ENCODE assay signal across 1 cellular context in genomic region chr2:25421746-25422431, GRCh38.
TF ChIP-seq lines count a peak whose summit lies in the region.

No MANE protein-coding gene starts in this region.

TF ChIP-seq in GM12878, 131 proteins besides CTCF, POLR2A, EP300 and RAD21 (continued from another document and continues in another):
- TF ChIP-seq ZNF687 (IDR thresholded peaks at IDR 0.05) = 0 out of 2 replicates have a peak, but pooled peaks have one; percentile 44
- no peak for TF ChIP-seq SREBF1 (IDR thresholded peaks at IDR 0.05; ENCODE audit: low read length)
- TF ChIP-seq SMC3 (IDR thresholded peaks at IDR 0.05; ENCODE audit: borderline replicate concordance, low read length) = no peak
- no peak for TF ChIP-seq CHD4 (IDR thresholded peaks at IDR 0.05)
- TF ChIP-seq BCLAF1 (IDR thresholded peaks at IDR 0.05) = no peak; the same call in 1 of the 2 replicates
- TF ChIP-seq ZNF24 (IDR thresholded peaks at IDR 0.05) = no peak
- TF ChIP-seq, protein P1, sequence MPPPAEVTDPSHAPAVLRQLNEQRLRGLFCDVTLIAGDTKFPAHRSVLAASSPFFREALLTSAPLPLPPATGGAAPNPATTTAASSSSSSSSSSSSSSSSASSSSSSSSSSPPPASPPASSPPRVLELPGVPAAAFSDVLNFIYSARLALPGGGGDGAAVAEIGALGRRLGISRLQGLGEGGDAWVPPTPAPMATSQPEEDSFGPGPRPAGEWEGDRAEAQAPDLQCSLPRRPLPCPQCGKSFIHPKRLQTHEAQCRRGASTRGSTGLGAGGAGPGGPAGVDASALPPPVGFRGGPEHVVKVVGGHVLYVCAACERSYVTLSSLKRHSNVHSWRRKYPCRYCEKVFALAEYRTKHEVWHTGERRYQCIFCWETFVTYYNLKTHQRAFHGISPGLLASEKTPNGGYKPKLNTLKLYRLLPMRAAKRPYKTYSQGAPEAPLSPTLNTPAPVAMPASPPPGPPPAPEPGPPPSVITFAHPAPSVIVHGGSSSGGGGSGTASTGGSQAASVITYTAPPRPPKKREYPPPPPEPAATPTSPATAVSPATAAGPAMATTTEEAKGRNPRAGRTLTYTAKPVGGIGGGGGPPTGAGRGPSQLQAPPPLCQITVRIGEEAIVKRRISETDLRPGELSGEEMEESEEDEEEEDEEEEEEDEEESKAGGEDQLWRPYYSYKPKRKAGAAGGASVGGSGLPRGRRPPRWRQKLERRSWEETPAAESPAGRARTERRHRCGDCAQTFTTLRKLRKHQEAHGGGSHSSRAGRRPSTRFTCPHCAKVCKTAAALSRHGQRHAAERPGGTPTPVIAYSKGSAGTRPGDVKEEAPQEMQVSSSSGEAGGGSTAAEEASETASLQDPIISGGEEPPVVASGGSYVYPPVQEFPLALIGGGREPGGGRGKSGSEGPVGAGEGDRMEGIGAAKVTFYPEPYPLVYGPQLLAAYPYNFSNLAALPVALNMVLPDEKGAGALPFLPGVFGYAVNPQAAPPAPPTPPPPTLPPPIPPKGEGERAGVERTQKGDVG (CRISPR knock-in tag; IDR thresholded peaks at IDR 0.05) = no peak
- no peak for TF ChIP-seq SUPT20H (IDR thresholded peaks at IDR 0.05; ENCODE audit: borderline replicate concordance, control insufficient read depth, low read depth, low read length)
- TF ChIP-seq SRF (IDR thresholded peaks at IDR 0.05; ENCODE audit: low read depth in 2 of 2, low read length in 2 of 2) = no peak
- TF ChIP-seq, protein P2, sequence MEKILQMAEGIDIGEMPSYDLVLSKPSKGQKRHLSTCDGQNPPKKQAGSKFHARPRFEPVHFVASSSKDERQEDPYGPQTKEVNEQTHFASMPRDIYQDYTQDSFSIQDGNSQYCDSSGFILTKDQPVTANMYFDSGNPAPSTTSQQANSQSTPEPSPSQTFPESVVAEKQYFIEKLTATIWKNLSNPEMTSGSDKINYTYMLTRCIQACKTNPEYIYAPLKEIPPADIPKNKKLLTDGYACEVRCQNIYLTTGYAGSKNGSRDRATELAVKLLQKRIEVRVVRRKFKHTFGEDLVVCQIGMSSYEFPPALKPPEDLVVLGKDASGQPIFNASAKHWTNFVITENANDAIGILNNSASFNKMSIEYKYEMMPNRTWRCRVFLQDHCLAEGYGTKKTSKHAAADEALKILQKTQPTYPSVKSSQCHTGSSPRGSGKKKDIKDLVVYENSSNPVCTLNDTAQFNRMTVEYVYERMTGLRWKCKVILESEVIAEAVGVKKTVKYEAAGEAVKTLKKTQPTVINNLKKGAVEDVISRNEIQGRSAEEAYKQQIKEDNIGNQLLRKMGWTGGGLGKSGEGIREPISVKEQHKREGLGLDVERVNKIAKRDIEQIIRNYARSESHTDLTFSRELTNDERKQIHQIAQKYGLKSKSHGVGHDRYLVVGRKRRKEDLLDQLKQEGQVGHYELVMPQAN (conservative IDR thresholded peaks at IDR 0.05) = 0 out of 2 replicates have a peak, but pooled peaks have one; percentile 13
- no peak for TF ChIP-seq ZNF207 (IDR thresholded peaks at IDR 0.05; ENCODE audit: borderline replicate concordance)
- TF ChIP-seq SMAD1 (IDR thresholded peaks at IDR 0.05; ENCODE audit: low read depth, partially characterized antibody) = peak; percentile 41
- TF ChIP-seq BHLHE40 (IDR thresholded peaks at IDR 0.05; ENCODE audit: borderline replicate concordance in 1 of 2, low read depth in 2 of 2, low read length in 1 of 2) = peak; percentile 47 to 53; a peak in 2 of 4 replicates
- TF ChIP-seq BACH1 (IDR thresholded peaks at IDR 0.05; ENCODE audit: borderline replicate concordance) = no peak
- TF ChIP-seq MAX (IDR thresholded peaks at IDR 0.05; ENCODE audit: low read depth, low read length) = no peak
- no peak for TF ChIP-seq RCOR1 (conservative IDR thresholded peaks at IDR 0.05; ENCODE audit: low read depth, low read length)
- no peak for TF ChIP-seq SPI1 (IDR thresholded peaks at IDR 0.05; ENCODE audit: borderline replicate concordance, insufficient read depth, low read depth, low read length)
- no peak for TF ChIP-seq STAT3 (IDR thresholded peaks at IDR 0.05; ENCODE audit: low read depth, low read length)
- TF ChIP-seq MTA2 (IDR thresholded peaks at IDR 0.05; ENCODE audit: low read depth) = peak; percentile 57; the same call in 1 of the 2 replicates
- no peak for TF ChIP-seq HSF1 (IDR thresholded peaks at IDR 0.05; ENCODE audit: low read depth, low read length)
- no peak for TF ChIP-seq TCF7 (IDR thresholded peaks at IDR 0.05; ENCODE audit: borderline replicate concordance)
- TF ChIP-seq ZNF592 (IDR thresholded peaks at IDR 0.05) = no peak
- TF ChIP-seq, protein P3, sequence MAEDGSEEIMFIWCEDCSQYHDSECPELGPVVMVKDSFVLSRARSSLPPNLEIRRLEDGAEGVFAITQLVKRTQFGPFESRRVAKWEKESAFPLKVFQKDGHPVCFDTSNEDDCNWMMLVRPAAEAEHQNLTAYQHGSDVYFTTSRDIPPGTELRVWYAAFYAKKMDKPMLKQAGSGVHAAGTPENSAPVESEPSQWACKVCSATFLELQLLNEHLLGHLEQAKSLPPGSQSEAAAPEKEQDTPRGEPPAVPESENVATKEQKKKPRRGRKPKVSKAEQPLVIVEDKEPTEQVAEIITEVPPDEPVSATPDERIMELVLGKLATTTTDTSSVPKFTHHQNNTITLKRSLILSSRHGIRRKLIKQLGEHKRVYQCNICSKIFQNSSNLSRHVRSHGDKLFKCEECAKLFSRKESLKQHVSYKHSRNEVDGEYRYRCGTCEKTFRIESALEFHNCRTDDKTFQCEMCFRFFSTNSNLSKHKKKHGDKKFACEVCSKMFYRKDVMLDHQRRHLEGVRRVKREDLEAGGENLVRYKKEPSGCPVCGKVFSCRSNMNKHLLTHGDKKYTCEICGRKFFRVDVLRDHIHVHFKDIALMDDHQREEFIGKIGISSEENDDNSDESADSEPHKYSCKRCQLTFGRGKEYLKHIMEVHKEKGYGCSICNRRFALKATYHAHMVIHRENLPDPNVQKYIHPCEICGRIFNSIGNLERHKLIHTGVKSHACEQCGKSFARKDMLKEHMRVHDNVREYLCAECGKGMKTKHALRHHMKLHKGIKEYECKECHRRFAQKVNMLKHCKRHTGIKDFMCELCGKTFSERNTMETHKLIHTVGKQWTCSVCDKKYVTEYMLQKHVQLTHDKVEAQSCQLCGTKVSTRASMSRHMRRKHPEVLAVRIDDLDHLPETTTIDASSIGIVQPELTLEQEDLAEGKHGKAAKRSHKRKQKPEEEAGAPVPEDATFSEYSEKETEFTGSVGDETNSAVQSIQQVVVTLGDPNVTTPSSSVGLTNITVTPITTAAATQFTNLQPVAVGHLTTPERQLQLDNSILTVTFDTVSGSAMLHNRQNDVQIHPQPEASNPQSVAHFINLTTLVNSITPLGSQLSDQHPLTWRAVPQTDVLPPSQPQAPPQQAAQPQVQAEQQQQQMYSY (CRISPR knock-in tag; IDR thresholded peaks at IDR 0.05) = no peak
- TF ChIP-seq YY1 (IDR thresholded peaks at IDR 0.05; ENCODE audit: low read depth, low read length) = no peak
